ENCODE assay signal across 9 cellular contexts in the genomic region with DNA sequence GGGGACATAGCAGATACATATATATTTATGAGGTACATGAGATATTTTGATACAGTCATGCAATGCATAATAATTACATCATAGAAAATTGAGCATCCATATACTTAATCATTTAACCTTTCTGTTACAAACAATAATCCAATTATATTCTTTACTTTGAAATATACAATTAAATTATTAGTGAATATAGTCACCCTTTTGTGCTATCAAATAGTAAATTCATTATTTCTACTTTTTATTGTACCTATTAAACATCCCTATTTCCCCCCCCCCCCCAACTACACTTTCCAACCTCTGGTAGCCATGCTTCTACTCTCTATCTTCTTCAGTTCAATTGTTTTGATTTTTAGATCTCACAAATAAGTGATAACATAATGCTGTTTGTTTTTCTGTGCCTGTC.
"Had no signal": no experiment of that assay in that cellular context is flagged by ENCODE, and none has a peak within 500 bp of the region (broad histone marks: within the 10 kb centered on the region; RNA-seq: fewer than 3 reads in every experiment).

No MANE protein-coding gene starts in this region.

- H2AFZ ChIP-seq: GM23338 had no signal

- H3K27ac ChIP-seq: HL-60 had no signal

- DNase-seq: H9, HCEC 1CT, KG1 had no signal

- H3K36me3 Mint-ChIP-seq: IgD-negative memory B cell had no signal

- H3K4me3 ChIP-seq: GM23338 had no signal

- H3K4me1 Mint-ChIP-seq: GM23338, H9 had no signal

- H3K4me3 Mint-ChIP-seq: GM23338, H9, IgD-negative memory B cell had no signal

- ATAC-seq: GM23338 had no signal

- H3K27ac Mint-ChIP-seq: GM23338, H9, IgD-negative memory B cell had no signal

- H3K4me2 ChIP-seq: GM23338 had no signal

- H3K27me3 Mint-ChIP-seq: IgD-negative memory B cell had no signal

- FAIRE-seq: H1, H54, HTR-8/SVneo had no signal
